ENCODE assay signal across 10 cellular contexts in genomic region chr7:128962837-128963236, GRCh38. TPM values are rescaled to one million over a fixed set of nuclear protein-coding genes. Genes with fewer than 3 reads are reported as not detected.
DNase-seq lines count a peak whose midpoint lies in the region; ATAC-seq, FAIRE-seq and TF ChIP-seq lines count a peak whose summit lies in the region.
"Had no signal": no experiment of that assay in that cellular context is flagged by ENCODE, and none has a peak within 500 bp of the region (broad histone marks: within the 10 kb centered on the region; RNA-seq: fewer than 3 reads in every experiment).

No MANE protein-coding gene starts in this region.

- peaks cover 2 to 10% of the 10 kb centered on the region in 2 donors for H3K4me1 ChIP-seq in kidney (ENCODE audit: control insufficient read depth in 1 of 2, insufficient read depth in 1 of 2, low read depth in 1 of 2, low read length in 2 of 2)

- H3K9me3 ChIP-seq in kidney (ENCODE audit: control insufficient read depth in 1 of 2, low read length in 2 of 2), result no peaks in the 10 kb centered on the region

- H3K36me3 ChIP-seq in kidney (ENCODE audit: control insufficient read depth in 1 of 2, insufficient read depth in 2 of 2, low read length in 2 of 2), result peaks cover 14 to 35% of the 10 kb centered on the region in 2 donors

- ATAC-seq in GM21515 (IDR thresholded peaks at IDR 0.05; ENCODE audit: unreplicated experiment), result peak; percentile 16
- ATAC-seq in HG03521 (IDR thresholded peaks at IDR 0.05; ENCODE audit: unreplicated experiment), result peak; percentile 8

- intact Hi-C loops in kidney (cut with DNase I), result no loop called here

- FAIRE-seq in kidney (lab: Jason Lieb, UNC), result no peak

- H3K4me3 ChIP-seq in GM12865 (ENCODE audit: low read depth, low read length), result peak overlapping the region; percentile 24
- no peak overlapping the region for H3K4me3 ChIP-seq in kidney (ENCODE audit: low read length in 2 of 2)

- no peak for DNase-seq in GM12865 (ENCODE audit: low read depth)
- no peak for DNase-seq in kidney
- no peak for DNase-seq in AG08396 (ENCODE audit: low spot score)
- no peak for DNase-seq in DMS53 treated with DMSO at 0.1 percent for 48 hours (lab: John Stamatoyannopoulos, UW; ENCODE audit: unreplicated experiment)
- no peak for DNase-seq in foreskin melanocyte
- DNase-seq in globus pallidus (ENCODE audit: low spot score), result no peak
- DNase-seq: NCI-H526 treated with DMSO at 0.1 percent for 48 hours had no signal

- H3K27ac ChIP-seq in kidney (ENCODE audit: low read depth in 2 of 2, low read length in 2 of 2), result peak overlapping the region; percentile 33 to 79

- TF ChIP-seq CTCF in GM12865 (IDR thresholded peaks at IDR 0.05; ENCODE audit: insufficient read depth, low read depth, low read length, missing control alignments) (no peak), kidney (IDR thresholded peaks at IDR 0.05; ENCODE audit: borderline replicate concordance, extremely low read depth, insufficient read depth) (no peak)

- no peak overlapping the region for H3K9ac ChIP-seq in kidney (ENCODE audit: low read length in 2 of 2)

RNA-seq across cellular contexts. Expression of gene IRF5, which starts 25.1 kb away (rescaled TPM):
- 27.1 TPM for total RNA-seq in kidney
- polyA plus RNA-seq in kidney (ENCODE audit: insufficient read depth, low read depth, low replicate concordance), result 13.0 TPM
- total RNA-seq: lung microvascular endothelial cell had no signal

RNA-seq across cellular contexts. Expression of gene KCP, which starts 52.3 kb away (rescaled TPM):
- 44.6 TPM for total RNA-seq in kidney
- 7.7 TPM for polyA plus RNA-seq in kidney (ENCODE audit: insufficient read depth, low read depth, low replicate concordance)
- total RNA-seq: lung microvascular endothelial cell had no signal
